ENCODE assay signal across 28 cellular contexts in the genomic region with DNA sequence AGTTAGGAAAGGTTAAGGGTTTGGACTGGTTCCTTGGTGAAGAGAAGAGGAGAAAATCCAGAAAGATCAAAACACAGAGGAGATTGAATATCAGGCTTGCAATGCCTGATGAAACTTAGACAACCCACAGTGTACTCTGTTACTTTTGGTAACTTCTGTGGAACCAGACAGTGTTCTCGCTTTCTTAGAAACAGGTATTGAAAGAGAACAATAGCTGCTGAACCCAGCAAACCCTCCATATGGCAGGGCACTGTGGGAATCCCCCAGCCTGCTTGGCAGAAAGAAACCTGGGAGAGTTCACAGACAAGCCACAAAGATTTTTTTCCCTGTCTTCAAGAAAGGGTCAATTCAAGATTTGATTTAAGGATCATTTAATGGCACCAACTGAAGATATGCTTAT.
"Had no signal": no experiment of that assay in that cellular context is flagged by ENCODE, and none has a peak within 500 bp of the region (broad histone marks: within the 10 kb centered on the region; RNA-seq: fewer than 3 reads in every experiment).

No MANE protein-coding gene starts in this region.

- H3K9me3 Mint-ChIP-seq: brain had no signal

- H3K4me3 ChIP-seq: SJCRH30 had no signal

- H3K9me3 ChIP-seq: SJCRH30, SK-N-SH had no signal

- H3K9ac ChIP-seq: SK-N-SH had no signal

- H3K4me1 ChIP-seq: SJCRH30 had no signal

- H3K36me3 ChIP-seq: SJCRH30 had no signal

- H3K27ac ChIP-seq: RWPE1, SJCRH30 had no signal

- H3K4me2 ChIP-seq: SK-N-SH had no signal

- H3K27me3 Mint-ChIP-seq: activated CD8-positive, alpha-beta memory T cell treated with anti-CD3 and anti-CD28 coated beads, Interleukin-2, amount 10 ng/mL, durations not matched to agents 7 days and 5 days; activated naive CD8-positive, alpha-beta T cell treated with anti-CD3 and anti-CD28 coated beads, Interleukin-2, amount 50 U/mL, for 24 hours; central memory CD8-positive, alpha-beta T cell had no signal

- H3K4me3 Mint-ChIP-seq: activated CD8-positive, alpha-beta memory T cell treated with anti-CD3 and anti-CD28 coated beads, Interleukin-2, amount 10 ng/mL, durations not matched to agents 7 days and 5 days; activated naive CD8-positive, alpha-beta T cell treated with anti-CD3 and anti-CD28 coated beads, Interleukin-2, amount 50 U/mL, for 24 hours; activated T-cell treated with anti-CD3 and anti-CD28 coated beads, Interleukin-2, amount 50 U/mL, for 4 hours; brain; central memory CD8-positive, alpha-beta T cell had no signal

- DNase-seq: activated CD4-positive, alpha-beta T cell treated with anti-CD3 and anti-CD28 coated beads for 48 hours; activated CD4-positive, alpha-beta T cell treated with anti-CD3 and anti-CD28 coated beads, Interleukin-2, amount 50 U/mL, for 4 hours; activated CD8-positive, alpha-beta memory T cell treated with anti-CD3 and anti-CD28 coated beads, Interleukin-2, amount 10 ng/mL, durations not matched to agents 7 days and 5 days; activated effector memory CD4-positive, alpha-beta T cell treated with anti-CD3 and anti-CD28 coated beads, Interleukin-2, amount 50 U/mL, for 16 hours; activated naive CD4-positive, alpha-beta T cell treated with Interleukin-2 at 50 U/mL for 16 hours; activated naive CD8-positive, alpha-beta T cell treated with anti-CD3 and anti-CD28 coated beads, Interleukin-2, amount 50 U/mL, for 24 hours; activated T-cell treated with anti-CD3 and anti-CD28 coated beads, Interleukin-2, amount 50 U/mL, for 4 hours; amniotic stem cell; cortex of kidney; NCI-H1092; NCI-H1417; NCI-H1930; NCI-H2171; NCI-H2227 treated with DMSO at 0.1 percent for 48 hours; NCI-H446 treated with DMSO at 0.1 percent for 48 hours; NCI-H524 treated with DMSO at 0.1 percent for 48 hours; NCI-H774; OCI-M1; Right ventricle myocardium superior; SJCRH30; SK-N-SH; T-helper 1 cell had no signal

- H3K4me1 Mint-ChIP-seq: activated CD8-positive, alpha-beta memory T cell treated with anti-CD3 and anti-CD28 coated beads, Interleukin-2, amount 10 ng/mL, durations not matched to agents 7 days and 5 days; activated naive CD8-positive, alpha-beta T cell treated with anti-CD3 and anti-CD28 coated beads, Interleukin-2, amount 50 U/mL, for 24 hours; brain; central memory CD8-positive, alpha-beta T cell had no signal

- H3K27ac Mint-ChIP-seq: activated CD8-positive, alpha-beta memory T cell treated with anti-CD3 and anti-CD28 coated beads, Interleukin-2, amount 10 ng/mL, durations not matched to agents 7 days and 5 days; activated naive CD4-positive, alpha-beta T cell treated with anti-CD3 and anti-CD28 coated beads, Interleukin-2, amount 50 U/mL, for 72 hours; activated naive CD8-positive, alpha-beta T cell treated with anti-CD3 and anti-CD28 coated beads, Interleukin-2, amount 50 U/mL, for 24 hours; brain had no signal

- ATAC-seq: activated CD4-positive, CD25-positive, alpha-beta regulatory T cell treated with anti-CD3 and anti-CD28 coated beads, Interleukin-2, amount 50 U/mL, for 24 hours; activated CD8-positive, alpha-beta memory T cell treated with anti-CD3 and anti-CD28 coated beads, Interleukin-2, amount 10 ng/mL, durations not matched to agents 7 days and 5 days; activated naive CD4-positive, alpha-beta T cell treated with anti-CD3 and anti-CD28 coated beads, Interleukin-2, amount 50 U/mL, for 72 hours; activated naive CD8-positive, alpha-beta T cell treated with anti-CD3 and anti-CD28 coated beads, Interleukin-2, amount 50 U/mL, for 24 hours; activated T-cell treated with anti-CD3 and anti-CD28 coated beads, Interleukin-2, amount 50 U/mL, for 4 hours; Panc1 had no signal

- H3K36me3 Mint-ChIP-seq: activated CD8-positive, alpha-beta memory T cell treated with anti-CD3 and anti-CD28 coated beads, Interleukin-2, amount 10 ng/mL, durations not matched to agents 7 days and 5 days; activated naive CD4-positive, alpha-beta T cell treated with anti-CD3 and anti-CD28 coated beads, Interleukin-2, amount 50 U/mL, for 72 hours; brain had no signal
